ENCODE assay signal across 16 cellular contexts in the genomic region with DNA sequence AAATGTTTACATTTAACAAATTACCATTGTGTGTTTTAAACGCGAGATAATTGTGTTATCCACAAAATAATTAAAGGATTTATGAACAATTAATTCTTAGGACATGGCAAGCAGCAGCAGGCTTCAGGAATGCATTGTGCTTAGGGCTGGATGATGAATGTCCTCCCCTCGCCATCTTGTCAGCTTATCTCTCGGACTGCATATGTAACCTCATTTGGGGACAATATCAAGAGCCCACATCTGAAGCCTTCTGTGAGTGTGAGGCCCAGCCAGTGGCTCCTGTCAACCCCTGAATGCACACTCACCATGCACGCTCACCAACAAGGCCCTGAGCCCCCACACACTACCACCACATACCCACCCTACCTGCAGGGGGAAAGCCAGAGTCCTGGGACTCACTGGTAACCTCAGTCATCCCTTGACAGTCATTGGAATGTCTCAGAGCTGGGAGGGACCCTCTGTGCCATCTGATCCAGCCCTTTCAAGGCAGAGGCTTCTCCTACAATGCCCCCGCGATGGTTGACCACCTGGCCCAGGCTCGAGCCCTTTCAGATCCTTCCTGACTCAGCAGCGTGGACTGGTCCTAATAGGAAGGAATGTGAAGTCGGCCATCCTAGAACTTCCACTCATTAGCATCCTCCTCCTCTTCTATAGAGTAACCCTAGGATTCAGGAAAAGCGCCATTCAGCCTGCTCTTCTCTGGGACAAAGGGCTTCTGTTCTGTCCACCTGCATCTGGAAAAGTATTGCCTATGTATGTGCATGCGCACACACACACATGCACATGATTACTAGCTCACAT.
"Had no signal": no experiment of that assay in that cellular context is flagged by ENCODE, and none has a peak within 500 bp of the region (broad histone marks: within the 10 kb centered on the region; RNA-seq: fewer than 3 reads in every experiment).

No MANE protein-coding gene starts in this region.

- DNase-seq: colonic mucosa; dermis blood vessel endothelial cell; effector CD4-positive, alpha-beta T cell; heart left ventricle; hippocampal formation; left colon; mesendoderm; naive thymus-derived CD4-positive, alpha-beta T cell; nephron progenitor cell; small intestine; stimulated activated CD4-positive, alpha-beta T cell treated with anti-CD3 and anti-CD28 coated beads, Interleukin-12 subunit alpha, Interleukin-12 subunit beta, amount 100 ng/mL, for 4 hours; stimulated activated CD4-positive, alpha-beta T cell treated with anti-CD3 and anti-CD28 coated beads, Interleukin-2, amount 100 ng/mL, for 48 hours; stimulated activated naive CD8-positive, alpha-beta T cell treated with anti-CD3 and anti-CD28 coated beads, Interleukin-15, Interleukin-2, amounts not matched to agents 100 U/mL and 50 U/mL, for 24 hours; thyroid gland had no signal

- H3K27me3 ChIP-seq: colonic mucosa, right atrium auricular region, thyroid gland had no signal

- H3K9me3 ChIP-seq: colonic mucosa, heart left ventricle, right atrium auricular region, suprapubic skin, thyroid gland had no signal

- H3K4me3 ChIP-seq: colonic mucosa, heart left ventricle, right atrium auricular region, suprapubic skin, thyroid gland had no signal

- H3K36me3 Mint-ChIP-seq: naive thymus-derived CD4-positive, alpha-beta T cell had no signal

- H3K4me3 Mint-ChIP-seq: naive thymus-derived CD4-positive, alpha-beta T cell; nephron progenitor cell had no signal

- H3K27ac ChIP-seq: colonic mucosa, heart left ventricle, right atrium auricular region, suprapubic skin, thyroid gland had no signal

- H3K9me3 Mint-ChIP-seq: naive thymus-derived CD4-positive, alpha-beta T cell; nephron progenitor cell had no signal

- H3K36me3 ChIP-seq: colonic mucosa, heart left ventricle, right atrium auricular region, suprapubic skin, thyroid gland had no signal

- H3K27ac Mint-ChIP-seq: naive thymus-derived CD4-positive, alpha-beta T cell had no signal

- H3K4me1 ChIP-seq: colonic mucosa, heart left ventricle, right atrium auricular region, suprapubic skin, thyroid gland had no signal

- ATAC-seq: heart left ventricle; left colon; naive thymus-derived CD4-positive, alpha-beta T cell; stimulated activated naive CD8-positive, alpha-beta T cell treated with anti-CD3 and anti-CD28 coated beads, Interleukin-15, Interleukin-2, amounts not matched to agents 100 U/mL and 50 U/mL, for 24 hours had no signal
